9 cellular contexts compared by ENCODE assay signal in genomic region chrX:130012683-130013082, GRCh38.
"Had no signal": no experiment of that assay in that cellular context is flagged by ENCODE, and none has a peak within 500 bp of the region (broad histone marks: within the 10 kb centered on the region; RNA-seq: fewer than 3 reads in every experiment).

No MANE protein-coding gene starts in this region.

- H2AFZ ChIP-seq: GM23248 had no signal

- H3K9ac ChIP-seq: GM23248 had no signal

- H3K9me3 ChIP-seq: HAP-1 had no signal

- H3K27ac ChIP-seq: GM23248, HL-60 had no signal

- H3K4me1 ChIP-seq: HAP-1 had no signal

- H3K4me3 ChIP-seq: GM23248, HAP-1, K562 had no signal

- ATAC-seq: HCT116, K562 had no signal

- DNase-seq: GM23248, GOT3, H7, IMR-90, KG1 had no signal

- FAIRE-seq: K562 had no signal
